20 cellular contexts compared by ENCODE assay signal in genomic region chr3:114732353-114732752, GRCh38.
A peak's percentile ranks its signal among the peaks of the same experiment; 100 is the strongest.
DNase-seq lines count a peak whose midpoint lies in the region; ATAC-seq and FAIRE-seq lines count a peak whose summit lies in the region.
"Had no signal": no experiment of that assay in that cellular context is flagged by ENCODE, and none has a peak within 500 bp of the region (broad histone marks: within the 10 kb centered on the region; RNA-seq: fewer than 3 reads in every experiment).

No MANE protein-coding gene starts in this region.

- intact Hi-C loops in left ventricle myocardium superior (cut with micrococcal nuclease) (no loop called here), cardiac septum (cut with DNase I) (no loop called here)

- H3K9me3 Mint-ChIP-seq in activated CD4-positive, alpha-beta memory T cell treated with anti-CD3 and anti-CD28 coated beads, Interleukin-2, amount 10 ng/mL, durations not matched to agents 7 days and 5 days, result no peaks in the 10 kb centered on the region
- H3K9me3 Mint-ChIP-seq: CD4-positive, CD25-positive, alpha-beta regulatory T cell; CD8-positive, alpha-beta memory T cell; GM23338 had no signal

- peak; percentile 36 for ATAC-seq in left ventricle myocardium superior
- ATAC-seq in left lobe of liver, result peak; percentile 29
- ATAC-seq in HG02763 (IDR thresholded peaks at IDR 0.05; ENCODE audit: unreplicated experiment), result no peak
- ATAC-seq: GM23338 had no signal

- no peaks in the 10 kb centered on the region for H3K36me3 Mint-ChIP-seq in activated CD4-positive, alpha-beta memory T cell treated with anti-CD3 and anti-CD28 coated beads, Interleukin-2, amount 10 ng/mL, durations not matched to agents 7 days and 5 days (ENCODE audit: low read depth)

- POLR2A ChIA-PET in activated CD4-positive, alpha-beta memory T cell treated with anti-CD3 and anti-CD28 coated beads, Interleukin-2, amount 10 ng/mL, durations not matched to agents 7 days and 5 days (lab: Charles Lee), result no interaction called here

- DNase-seq in left ventricle myocardium superior (no peak), cardiac septum (ENCODE audit: low spot score) (no peak), dermis blood vessel endothelial cell (peak; percentile 4), left lobe of liver (ENCODE audit: low spot score) (no peak), urothelium cell line (ENCODE audit: low spot score) (no peak)
- DNase-seq in activated CD4-positive, alpha-beta memory T cell treated with anti-CD3 and anti-CD28 coated beads, Interleukin-2, amount 10 ng/mL, durations not matched to agents 7 days and 5 days, result no peak
- DNase-seq in activated T-cell treated with anti-CD3 and anti-CD28 coated beads, Interleukin-2, amount 50 U/mL, for 1 hour, result no peak
- DNase-seq: BE2C; CD4-positive, CD25-positive, alpha-beta regulatory T cell; CD8-positive, alpha-beta memory T cell; COR-L47; GDM1; HCEC 1CT; IMR-90 had no signal

- no peaks in the 10 kb centered on the region for H3K4me1 Mint-ChIP-seq in activated CD4-positive, alpha-beta memory T cell treated with anti-CD3 and anti-CD28 coated beads, Interleukin-2, amount 10 ng/mL, durations not matched to agents 7 days and 5 days
- H3K4me1 Mint-ChIP-seq: GM23338 had no signal

- H3K4me3 Mint-ChIP-seq in activated CD4-positive, alpha-beta memory T cell treated with anti-CD3 and anti-CD28 coated beads, Interleukin-2, amount 10 ng/mL, durations not matched to agents 7 days and 5 days, result no peak overlapping the region
- H3K4me3 Mint-ChIP-seq: CD4-positive, CD25-positive, alpha-beta regulatory T cell; CD8-positive, alpha-beta memory T cell; GM23338 had no signal

- CTCF ChIA-PET in activated CD4-positive, alpha-beta memory T cell treated with anti-CD3 and anti-CD28 coated beads, Interleukin-2, amount 10 ng/mL, durations not matched to agents 7 days and 5 days (lab: Charles Lee), result no interaction called here

- no peaks in the 10 kb centered on the region for H3K27me3 Mint-ChIP-seq in activated CD4-positive, alpha-beta memory T cell treated with anti-CD3 and anti-CD28 coated beads, Interleukin-2, amount 10 ng/mL, durations not matched to agents 7 days and 5 days
- H3K27me3 Mint-ChIP-seq: CD4-positive, CD25-positive, alpha-beta regulatory T cell; CD8-positive, alpha-beta memory T cell had no signal

- H3K27ac Mint-ChIP-seq in activated CD4-positive, alpha-beta memory T cell treated with anti-CD3 and anti-CD28 coated beads, Interleukin-2, amount 10 ng/mL, durations not matched to agents 7 days and 5 days, result no peak overlapping the region
- H3K27ac Mint-ChIP-seq: CD4-positive, CD25-positive, alpha-beta regulatory T cell; GM23338 had no signal

- FAIRE-seq in urothelium cell line (lab: Jason Lieb, UNC), result peak; percentile 5
- FAIRE-seq: GM12892, GM18507, H54, HTR-8/SVneo had no signal
